8 cellular contexts compared by ENCODE assay signal in the genomic region with DNA sequence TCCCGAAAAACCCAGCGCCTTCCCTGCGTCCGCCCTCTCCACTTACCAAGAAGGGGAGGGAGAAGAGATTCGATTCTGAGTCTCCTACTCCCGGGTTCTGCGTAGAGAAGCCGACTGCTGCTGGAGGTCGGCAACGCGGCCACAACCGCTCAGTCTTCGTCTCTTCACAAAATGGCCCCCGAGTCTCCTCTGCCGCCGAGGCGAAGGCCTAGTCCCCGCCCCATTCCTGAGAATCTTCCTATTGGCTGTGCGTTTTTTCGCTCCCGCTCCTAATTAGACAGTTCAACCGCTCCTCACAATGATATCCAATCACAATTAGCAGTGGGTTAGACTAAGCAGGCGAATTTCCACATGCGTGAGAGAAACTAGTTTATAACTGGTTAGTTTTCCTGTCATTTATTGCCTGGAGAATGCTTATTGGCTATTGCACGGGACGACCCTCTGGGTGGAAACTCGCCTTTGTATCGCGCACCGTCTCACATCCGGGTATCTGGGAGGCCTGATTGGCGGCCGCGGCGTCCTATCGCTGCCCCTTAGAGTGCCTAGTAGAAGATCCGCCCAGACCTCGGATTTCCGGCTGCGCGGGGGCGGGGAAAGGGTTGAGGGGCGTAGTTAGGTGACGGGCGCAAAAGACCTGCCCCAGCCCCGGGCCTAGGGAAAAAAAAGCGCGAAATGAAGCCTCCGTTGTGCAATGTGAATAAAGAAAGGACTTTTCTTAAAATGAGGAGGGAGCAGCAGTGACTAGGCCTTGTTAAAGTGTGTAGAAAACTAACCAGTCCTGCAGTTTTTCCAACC. TPM values are rescaled to one million over a fixed set of nuclear protein-coding genes. Genes with fewer than 3 reads are reported as not detected.
DNase-seq lines count a peak whose midpoint lies in the region; ATAC-seq, FAIRE-seq and TF ChIP-seq lines count a peak whose summit lies in the region.

A gene (minus strand): TSS at position 191 of the 795 bp plus-strand sequence. CDS start 35,249 bp downstream, outside the sequence.

- H3K27ac ChIP-seq in iPS-20b (ENCODE audit: low read length) (peak within 1 kb of the TSS; percentile 99), skin epidermis (peak within 1 kb of the TSS; percentile 85 to 99 (median 94))

- POLR2A ChIA-PET in AG04449 (lab: Yijun Ruan, JAX): interaction anchor here (0.6 kb wide), 1 partner anchor 187 kb away, joined by 4 read pairs; a partner anchor contains a TSS

- H3K27me3 ChIP-seq in bronchial epithelial cell (ENCODE audit: control insufficient read depth, insufficient read depth, low read length): no peaks in the 10 kb centered on the region
- no peaks in the 10 kb centered on the region for H3K27me3 ChIP-seq in iPS-20b (ENCODE audit: insufficient read depth, low read length)

- peak; percentile 100 for DNase-seq in AG04449 (ENCODE audit: low read depth, low spot score)
- DNase-seq in NCI-H2227 treated with DMSO at 0.1 percent for 48 hours (lab: John Stamatoyannopoulos, UW): peak; percentile 99
- DNase-seq in bronchial epithelial cell (ENCODE audit: low read depth): peak; percentile 100

- peaks cover 14% of the 10 kb centered on the region; the same call in 1 of the 2 replicates for H3K4me1 ChIP-seq in iPS-20b (ENCODE audit: insufficient read depth, low read length)

- FAIRE-seq in bronchial epithelial cell (lab: Jason Lieb, UNC): peak; percentile 50

- CTCF ChIA-PET in AG04449 (lab: Yijun Ruan, JAX): no interaction called here

- TF ChIP-seq CTCF in AG04449 (IDR thresholded peaks at IDR 0.05; ENCODE audit: insufficient read depth, low read length, missing control alignments) (no peak), WI38 (IDR thresholded peaks at IDR 0.05; ENCODE audit: low read depth, low read length) (no peak), bronchial epithelial cell (IDR thresholded peaks at IDR 0.05; ENCODE audit: insufficient read depth, low read length, severe bottlenecking) (no peak)

- ATAC-seq in GM18907 (IDR thresholded peaks at IDR 0.05; ENCODE audit: unreplicated experiment) (peak; percentile 95), HG03159 (IDR thresholded peaks at IDR 0.05; ENCODE audit: unreplicated experiment) (peak; percentile 88)

- no peaks in the 10 kb centered on the region for H3K9me3 ChIP-seq in iPS-20b (ENCODE audit: insufficient read depth, low read depth, low read length)

- H3K4me3 ChIP-seq in AG04449 (ENCODE audit: low read depth, low read length): peak within 1 kb of the TSS; percentile 90
- peak within 1 kb of the TSS; percentile 88 for H3K4me3 ChIP-seq in WI38 (ENCODE audit: low read depth, low read length)
- H3K4me3 ChIP-seq in bronchial epithelial cell (ENCODE audit: low read depth, low read length): peak within 1 kb of the TSS; percentile 84
- H3K4me3 ChIP-seq in iPS-20b (ENCODE audit: low read length): peak within 1 kb of the TSS; percentile 99
- H3K4me3 ChIP-seq in skin epidermis: peak within 1 kb of the TSS; percentile 71 to 95 (median 83)

- peak within 1 kb of the TSS; percentile 100 for H3K9ac ChIP-seq in iPS-20b (ENCODE audit: low read depth, low read length)

- no peaks in the 10 kb centered on the region for H3K36me3 ChIP-seq in bronchial epithelial cell (ENCODE audit: control insufficient read depth, insufficient read depth, low read length)
- peaks cover 47% of the 10 kb centered on the region for H3K36me3 ChIP-seq in iPS-20b (ENCODE audit: insufficient read depth, low read depth, low read length)

RNA-seq across cellular contexts. Expression of the gene that starts here (rescaled TPM):
- total RNA-seq in bronchial epithelial cell: 870 and 967 TPM in 2 replicates

Comparison
In these comparisons a context has a peak if more than half of its experiments do, and no peak if none do; other contexts are left out.
1. Peak in every context shown above with its lines: DNase-seq, ATAC-seq, H3K4me3 ChIP-seq and H3K27ac ChIP-seq.